10 cellular contexts compared by ENCODE assay signal in the genomic region with DNA sequence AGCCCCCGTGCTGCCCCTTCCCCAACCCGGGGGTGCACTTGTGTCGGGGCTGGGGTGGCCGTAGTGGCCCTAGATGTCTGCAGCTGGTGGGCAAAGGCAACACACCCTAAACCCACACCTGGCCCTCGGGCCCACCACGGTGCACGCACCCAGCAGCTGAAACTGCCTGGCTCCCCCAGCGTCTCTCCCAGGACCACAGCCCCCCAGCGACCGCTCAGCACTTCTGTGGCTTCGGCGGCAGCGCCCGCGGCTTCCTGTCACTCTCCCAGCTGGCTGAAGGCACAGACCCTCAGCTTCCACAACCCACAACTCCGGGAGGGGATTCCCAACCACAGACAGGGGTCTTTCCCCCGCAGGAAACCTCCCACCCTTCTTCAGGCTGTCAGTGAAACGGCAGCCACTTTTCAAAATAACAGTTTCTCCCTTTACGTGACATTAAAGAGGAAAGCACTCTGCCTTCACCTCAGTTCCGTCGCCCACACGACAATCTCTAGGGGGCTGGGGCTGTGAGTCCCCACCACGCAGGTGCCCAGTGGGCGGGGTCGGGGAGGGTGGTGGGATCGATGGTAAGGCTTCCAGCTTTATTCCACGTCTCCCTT. TPM values are rescaled to one million over a fixed set of nuclear protein-coding genes. Genes with fewer than 3 reads are reported as not detected.
DNase-seq lines count a peak whose midpoint lies in the region; ATAC-seq and TF ChIP-seq lines count a peak whose summit lies in the region.
"Had no signal": no experiment of that assay in that cellular context is flagged by ENCODE, and none has a peak within 500 bp of the region (broad histone marks: within the 10 kb centered on the region; RNA-seq: fewer than 3 reads in every experiment).

No MANE protein-coding gene starts in this region.

- H2AK5ac ChIP-seq in neuronal stem cell (ENCODE audit: low read depth, low read length) = peak overlapping the region; percentile 46

- no peak overlapping the region for H3K4me3 Mint-ChIP-seq in endothelial cell (ENCODE audit: unreplicated experiment)
- H3K4me3 Mint-ChIP-seq: memory B cell had no signal

- peaks cover 3% of the 10 kb centered on the region for H3K4me1 Mint-ChIP-seq in endothelial cell (ENCODE audit: unreplicated experiment)

- WGBS in esophagus muscularis mucosa = 40% methylated on average over 25 of the region's 27 CpGs
- no CpG with 5 or more reads among the region's 27 CpGs for WGBS in neuronal stem cell (ENCODE audit: extremely low coverage in 2 of 2, insufficient read length in 2 of 2, insufficient replicate concordance in 1 of 2), 2 donors

- peak overlapping the region; percentile 94 to 99 (median 96) for H3K27ac ChIP-seq in esophagus muscularis mucosa (replicated peaks in 1 of 4)
- H3K27ac ChIP-seq in neuronal stem cell (replicated peaks; ENCODE audit: low read length) = no peak overlapping the region
- peak overlapping the region; percentile 83 for H3K27ac ChIP-seq in upper lobe of right lung

- H3K27me3 ChIP-seq in esophagus muscularis mucosa (peaks cover 0 to 5% (median 0%) of the 10 kb centered on the region in 4 donors), neuronal stem cell (ENCODE audit: control insufficient read depth in 3 of 3, insufficient read depth in 3 of 3, low read depth in 1 of 3, low read length in 3 of 3) (no peaks in the 10 kb centered on the region), upper lobe of right lung (peaks cover 16% of the 10 kb centered on the region)

- peaks cover 39 to 68% (median 57%) of the 10 kb centered on the region in 4 donors for H3K4me1 ChIP-seq in esophagus muscularis mucosa
- peaks cover 0 to 5% of the 10 kb centered on the region in 2 donors for H3K4me1 ChIP-seq in neuronal stem cell (ENCODE audit: control insufficient read depth in 2 of 2, insufficient read depth in 1 of 2, low read depth in 1 of 2, low read length in 2 of 2)
- H3K4me1 ChIP-seq in upper lobe of right lung = peaks cover 26% of the 10 kb centered on the region

- no peaks in the 10 kb centered on the region for H3K36me3 ChIP-seq in esophagus muscularis mucosa
- H3K36me3 ChIP-seq in neuronal stem cell (replicated peaks in 1 of 2; ENCODE audit: control insufficient read depth in 2 of 2, insufficient read depth in 2 of 2, low read length in 2 of 2) = no peaks in the 10 kb centered on the region
- H3K36me3 ChIP-seq in upper lobe of right lung = no peaks in the 10 kb centered on the region

- no peak overlapping the region for H3K4me3 ChIP-seq in esophagus muscularis mucosa
- H3K4me3 ChIP-seq in neuronal stem cell (ENCODE audit: low read length in 2 of 2) = no peak overlapping the region
- no peak overlapping the region for H3K4me3 ChIP-seq in upper lobe of right lung

- H3K36me3 Mint-ChIP-seq in activated naive CD4-positive, alpha-beta T cell treated with anti-CD3 and anti-CD28 coated beads, Interleukin-2, amount 50 U/mL, for 72 hours = peaks cover 4 to 8% of the 10 kb centered on the region in 2 donors
- peaks cover 18% of the 10 kb centered on the region for H3K36me3 Mint-ChIP-seq in endothelial cell (ENCODE audit: low read depth, unreplicated experiment)

- H3K23ac ChIP-seq in neuronal stem cell (ENCODE audit: low read depth, low read length, poor library complexity) = no peak overlapping the region

- H2BK5ac ChIP-seq in neuronal stem cell (ENCODE audit: low read length) = no peak overlapping the region

- H3K4me2 ChIP-seq in neuronal stem cell (ENCODE audit: insufficient read depth, low read length, poor library complexity, severe bottlenecking) = no peak overlapping the region

- intact Hi-C loops in esophagus muscularis mucosa (cut with DNase I) (loop anchor here (2.0 to 5.0 kb wide), 2 partner anchors 35 to 42 kb away; a partner anchor contains a TSS), upper lobe of right lung (cut with DNase I) (no loop called here)

- H2AFZ ChIP-seq in neuronal stem cell (ENCODE audit: low read length) = no peak overlapping the region

- H4K91ac ChIP-seq in neuronal stem cell (ENCODE audit: low read depth, low read length, poor library complexity) = no peak overlapping the region

- H2BK15ac ChIP-seq in neuronal stem cell (ENCODE audit: low read length) = peak overlapping the region; percentile 41

- H4K8ac ChIP-seq in neuronal stem cell (ENCODE audit: low read depth, low read length) = no peak overlapping the region

- no peak for TF ChIP-seq CTCF in esophagus muscularis mucosa (IDR thresholded peaks at IDR 0.05)
- TF ChIP-seq CTCF in upper lobe of right lung (IDR thresholded peaks at IDR 0.05) = no peak
- TF ChIP-seq CTCF in endothelial cell (IDR thresholded peaks at IDR 0.05; ENCODE audit: unreplicated experiment) = no peak

- no peak overlapping the region for H3K9ac ChIP-seq in neuronal stem cell (ENCODE audit: low read depth, low read length, poor library complexity)

- peaks cover 0 to 7% (median 2%) of the 10 kb centered on the region in 4 donors for H3K9me3 ChIP-seq in esophagus muscularis mucosa
- H3K9me3 ChIP-seq in neuronal stem cell (replicated peaks in 1 of 2; ENCODE audit: control insufficient read depth in 2 of 2, insufficient read depth in 1 of 2, low read depth in 1 of 2, low read length in 2 of 2) = peaks cover 4 to 11% of the 10 kb centered on the region in 2 donors
- H3K9me3 ChIP-seq in upper lobe of right lung = no peaks in the 10 kb centered on the region

- TF ChIP-seq EP300 in esophagus muscularis mucosa (IDR thresholded peaks at IDR 0.05) = no peak

- no peak overlapping the region for H3K14ac ChIP-seq in neuronal stem cell (ENCODE audit: low read length)

- no peak for ATAC-seq in activated naive CD4-positive, alpha-beta T cell treated with anti-CD3 and anti-CD28 coated beads, Interleukin-2, amount 50 U/mL, for 72 hours
- ATAC-seq in upper lobe of right lung (no peak), GM19395 (IDR thresholded peaks at IDR 0.05; ENCODE audit: unreplicated experiment) (no peak), HG03342 (IDR thresholded peaks at IDR 0.05; ENCODE audit: unreplicated experiment) (no peak)

- peaks cover 0 to 11% of the 10 kb centered on the region in 2 donors for H3K9me3 Mint-ChIP-seq in activated naive CD4-positive, alpha-beta T cell treated with anti-CD3 and anti-CD28 coated beads, Interleukin-2, amount 50 U/mL, for 72 hours
- H3K9me3 Mint-ChIP-seq in endothelial cell (ENCODE audit: unreplicated experiment) = peaks cover 7% of the 10 kb centered on the region

- peaks cover 15% of the 10 kb centered on the region for H3K27me3 Mint-ChIP-seq in endothelial cell (ENCODE audit: unreplicated experiment)

- DNase-seq in activated naive CD4-positive, alpha-beta T cell treated with anti-CD3 and anti-CD28 coated beads, Interleukin-2, amount 50 U/mL, for 72 hours (ENCODE audit: low spot score in 2 of 2) = peak in 1 of 2 donors; percentile 58
- DNase-seq in activated naive CD4-positive, alpha-beta T cell treated with anti-CD3 and anti-CD28 coated beads, Interleukin-2, amount 50 U/mL, for 16 hours = no peak
- DNase-seq in esophagus muscularis mucosa (ENCODE audit: extremely low spot score) = no peak
- no peak for DNase-seq in neuronal stem cell (ENCODE audit: low spot score)
- DNase-seq in upper lobe of right lung = peak; percentile 61
- DNase-seq in endothelial cell (ENCODE audit: low spot score) = no peak
- DNase-seq: NCI-H1436 treated with DMSO at 0.1 percent for 48 hours had no signal

- H3K18ac ChIP-seq in neuronal stem cell (ENCODE audit: low read length) = peak overlapping the region; percentile 72

- no peak for TF ChIP-seq POLR2A in esophagus muscularis mucosa (IDR thresholded peaks at IDR 0.05; ENCODE audit: low read depth)

- H3K4ac ChIP-seq in neuronal stem cell (ENCODE audit: low read length) = no peak overlapping the region

- H2BK120ac ChIP-seq in neuronal stem cell (ENCODE audit: low read depth, low read length) = no peak overlapping the region

- peak overlapping the region; percentile 61 to 79 for H3K27ac Mint-ChIP-seq in activated naive CD4-positive, alpha-beta T cell treated with anti-CD3 and anti-CD28 coated beads, Interleukin-2, amount 50 U/mL, for 72 hours
- no peak overlapping the region for H3K27ac Mint-ChIP-seq in endothelial cell (ENCODE audit: unreplicated experiment)
- H3K27ac Mint-ChIP-seq: memory B cell had no signal

- H3K79me1 ChIP-seq in neuronal stem cell (ENCODE audit: low read depth, low read length) = no peaks in the 10 kb centered on the region

- no peak overlapping the region for H2BK12ac ChIP-seq in neuronal stem cell (ENCODE audit: low read length)

RNA-seq across cellular contexts. Expression of a gene that starts 40.7 kb away (rescaled TPM):
- total RNA-seq in activated naive CD4-positive, alpha-beta T cell treated with anti-CD3 and anti-CD28 coated beads, Interleukin-2, amount 50 U/mL, for 72 hours = 10 to 100 TPM; 11.9 to 14.2 TPM
- 1,000 to 10,000 TPM in 2 of 4 donors, 100 to 1,000 TPM in 2; 942 to 1,525 (median 1,202) TPM for total RNA-seq in esophagus muscularis mucosa
- polyA plus RNA-seq in neuronal stem cell (2013, experiment 1 of 2) = 19.3 TPM
- polyA plus RNA-seq in neuronal stem cell (2013, experiment 2 of 2) = 19.1 TPM
- total RNA-seq in upper lobe of right lung = 269 TPM
- 378 TPM for total RNA-seq in endothelial cell (ENCODE audit: unreplicated experiment)

Comparison
In these comparisons a context has a peak if more than half of its experiments do, and no peak if none do; other contexts are left out.
1. RNA of a gene that starts 40.7 kb away (total RNA-seq): 942 to 1,525 TPM in esophagus muscularis mucosa, 378 TPM in endothelial cell (single experiment) and 269 TPM in upper lobe of right lung (single experiment); 11.9 to 14.2 TPM in activated naive CD4-positive, alpha-beta T cell treated with anti-CD3 and anti-CD28 coated beads, Interleukin-2, amount 50 U/mL, for 72 hours; every median in the first group is over 10 times any median in the second.